ENCODE assay signal across 8 cellular contexts in the genomic region with DNA sequence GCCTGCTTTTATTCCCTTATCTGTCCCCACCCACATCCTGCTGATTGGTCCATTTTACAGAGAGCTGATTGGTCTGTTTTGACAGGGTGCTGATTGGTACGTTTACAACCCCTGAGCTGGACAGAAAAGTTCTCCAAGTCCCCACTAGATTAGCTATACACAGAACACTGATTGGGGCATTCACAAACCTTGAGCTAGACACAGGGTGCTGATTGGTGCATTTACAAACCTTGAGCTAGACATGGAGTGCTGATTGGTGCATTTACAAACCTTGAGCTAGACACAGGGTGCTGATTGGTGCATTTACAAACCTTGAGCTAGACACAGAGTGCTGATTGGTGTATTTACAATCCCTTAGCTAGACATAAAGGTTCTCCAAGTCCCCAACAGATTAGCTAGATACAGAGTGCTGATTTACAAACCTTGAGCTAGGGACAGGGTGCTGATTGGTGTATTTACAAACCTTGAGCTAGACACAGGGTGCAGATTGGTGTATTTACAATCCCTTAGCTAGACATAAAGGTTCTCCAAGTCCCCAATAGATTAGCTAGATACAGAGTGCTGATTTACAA.
DNase-seq lines count a peak whose midpoint lies in the region; ATAC-seq, FAIRE-seq and TF ChIP-seq lines count a peak whose summit lies in the region.
"Not testable (repeated sequence)": the region's sequence is repeated elsewhere in the genome, so short reads cannot be mapped to it uniquely, and the experiment has no call there.

No MANE protein-coding gene starts in this region.

- H3K4me3 Mint-ChIP-seq in CD4-positive, alpha-beta T cell: peak overlapping the region; percentile 79
- peak overlapping the region; percentile 75 to 92 (median 90) for H3K4me3 Mint-ChIP-seq in IgD-negative memory B cell
- peak overlapping the region; percentile 40 for H3K4me3 Mint-ChIP-seq in T-helper 2 cell treated with Interferon-gamma antibody and Interleukin-4, amounts not matched to agents 5 μg/mL and 100 μg/mL, for 36 hours
- H3K4me3 Mint-ChIP-seq in activated T-cell treated with anti-CD3 and anti-CD28 coated beads, Interleukin-2, amount 50 U/mL, for 4 hours: peak overlapping the region; percentile 49
- H3K4me3 Mint-ChIP-seq in natural killer cell: peak overlapping the region; percentile 83

- not testable (repeated sequence) for FAIRE-seq in K562 (lab: Jason Lieb, UNC)
- FAIRE-seq in endothelial cell of umbilical vein (lab: Jason Lieb, UNC): peak; percentile 77

- dilution Hi-C loops in endothelial cell of umbilical vein (cut with MboI; ENCODE audit: extremely low pct_ligation_motif_present, low sequenced_read_pairs): not testable (repeated sequence)

- H3K9me1 ChIP-seq in K562 (ENCODE audit: control insufficient read depth, insufficient read depth, low read length); endothelial cell of umbilical vein (replicated peaks; ENCODE audit: control insufficient read depth, extremely low read depth, insufficient read depth, low read length): not testable (repeated sequence)

- 14% methylated on average over 1 of the region's 1 CpG for WGBS in K562 (ENCODE audit: insufficient coverage, low coverage, missing lambda C conversion rate)
- 63 to 83% methylated on average over 1 of the region's 1 CpG for WGBS in upper lobe of left lung, 2 donors

- H3K9me3 Mint-ChIP-seq in CD4-positive, alpha-beta T cell; IgD-negative memory B cell; T-helper 2 cell treated with Interferon-gamma antibody and Interleukin-4, amounts not matched to agents 5 μg/mL and 100 μg/mL, for 36 hours; activated T-cell treated with anti-CD3 and anti-CD28 coated beads, Interleukin-2, amount 50 U/mL, for 4 hours; natural killer cell: not testable (repeated sequence)

- H3K9me3 ChIP-seq in CD4-positive, alpha-beta T cell (ENCODE audit: control insufficient read depth, low read length); K562 (replicated peaks; ENCODE audit: control insufficient read depth, insufficient read depth, low read depth, low read length); endothelial cell of umbilical vein (replicated peaks; ENCODE audit: control insufficient read depth, insufficient read depth, low read length); upper lobe of left lung: not testable (repeated sequence)

- TF ChIP-seq RAD21 in K562 (CRISPR knock-in tag; conservative IDR thresholded peaks at IDR 0.05 in 1 of 2, IDR thresholded peaks at IDR 0.05 in 1 of 2): not testable (repeated sequence)

- intact Hi-C loops in CD4-positive, alpha-beta T cell (cut with DNase I, micrococcal nuclease); K562 (cut with micrococcal nuclease); natural killer cell (cut with micrococcal nuclease): not testable (repeated sequence)
- intact Hi-C loops in endothelial cell of umbilical vein (cut with micrococcal nuclease): loop anchor here (2.0 kb wide), 1 partner anchor 37 kb away; no protein-coding TSS in a partner anchor

- H3K79me2 ChIP-seq in K562 (ENCODE audit: control insufficient read depth, insufficient read depth, low read length); endothelial cell of umbilical vein (ENCODE audit: control insufficient read depth, insufficient read depth, low read length): not testable (repeated sequence)

- TF ChIP-seq EP300 in K562 (IDR thresholded peaks at IDR 0.05; ENCODE audit: low read length); upper lobe of left lung (IDR thresholded peaks at IDR 0.05): not testable (repeated sequence)

- not testable (repeated sequence) for H3K27ac Mint-ChIP-seq in CD4-positive, alpha-beta T cell; T-helper 2 cell treated with Interferon-gamma antibody and Interleukin-4, amounts not matched to agents 5 μg/mL and 100 μg/mL, for 36 hours
- H3K27ac Mint-ChIP-seq in IgD-negative memory B cell (peak overlapping the region in 1 of 3 donors; percentile 47), natural killer cell (peak overlapping the region in 1 of 2 donors; percentile 44)

- in situ Hi-C loops in K562 (cut with MboI): not testable (repeated sequence)

- not testable (repeated sequence) for H3K27ac ChIP-seq in CD4-positive, alpha-beta T cell (ENCODE audit: low read depth, low read length); K562 (ENCODE audit: extremely low read depth, low read depth, low read length); endothelial cell of umbilical vein (ENCODE audit: insufficient read depth, low read depth, low read length)
- H3K27ac ChIP-seq in upper lobe of left lung: peak overlapping the region in 3 of 4 donors; percentile 30 to 82 (median 78)

- not testable (repeated sequence) for H4K20me1 ChIP-seq in K562 (replicated peaks; ENCODE audit: control insufficient read depth, insufficient read depth, low read length); endothelial cell of umbilical vein (replicated peaks; ENCODE audit: control insufficient read depth, extremely low read depth, insufficient read depth, low read length)

- CTCF ChIA-PET in CD4-positive, alpha-beta T cell (lab: Charles Lee); K562 (lab: Yijun Ruan, JAX; ENCODE audit: low intra/inter-chr PET ratio): not testable (repeated sequence)
- CTCF ChIA-PET in endothelial cell of umbilical vein (lab: Charles Lee): interaction anchor here (1.0 to 2.4 kb wide), 5 partner anchors 10 to 37 kb away, joined by 3 to 10 read pairs (median 5); no protein-coding TSS in a partner anchor

- H3K27me3 ChIP-seq in CD4-positive, alpha-beta T cell (ENCODE audit: control insufficient read depth, insufficient read depth, low read length): peaks cover 28% of the 10 kb centered on the region
- H3K27me3 ChIP-seq in K562 (ENCODE audit: control insufficient read depth in 2 of 2, insufficient read depth in 2 of 2, low read length in 2 of 2) (peaks cover 12 to 33% of the 10 kb centered on the region in 2 experiments), endothelial cell of umbilical vein (ENCODE audit: control insufficient read depth in 2 of 2, insufficient read depth in 2 of 2, low read length in 2 of 2) (peaks cover 14 to 18% of the 10 kb centered on the region in 2 experiments), upper lobe of left lung (peaks cover 0 to 23% (median 9%) of the 10 kb centered on the region in 4 donors)

- H3K27me3 Mint-ChIP-seq in CD4-positive, alpha-beta T cell: peaks cover 33% of the 10 kb centered on the region
- H3K27me3 Mint-ChIP-seq in IgD-negative memory B cell: peaks cover 19% of the 10 kb centered on the region
- H3K27me3 Mint-ChIP-seq in T-helper 2 cell treated with Interferon-gamma antibody and Interleukin-4, amounts not matched to agents 5 μg/mL and 100 μg/mL, for 36 hours (ENCODE audit: low read depth): peaks cover 36% of the 10 kb centered on the region
- peaks cover 25% of the 10 kb centered on the region for H3K27me3 Mint-ChIP-seq in activated T-cell treated with anti-CD3 and anti-CD28 coated beads, Interleukin-2, amount 50 U/mL, for 4 hours (ENCODE audit: low read depth)
- H3K27me3 Mint-ChIP-seq in natural killer cell (ENCODE audit: low read depth in 2 of 2): peaks cover 9 to 11% of the 10 kb centered on the region in 2 donors

- H3K4me3 ChIP-seq in K562; endothelial cell of umbilical vein (replicated peaks in 1 of 3; ENCODE audit: insufficient read depth in 1 of 3, low read depth in 1 of 3, low read length in 3 of 3): not testable (repeated sequence)
- peak overlapping the region in 1 of 4 donors; percentile 46 for H3K4me3 ChIP-seq in upper lobe of left lung

- BruUV-seq in K562 (replicated peaks; lab: Mats Ljungman, UMichigan); endothelial cell of umbilical vein (replicated peaks; lab: Mats Ljungman, UMichigan): not testable (repeated sequence)

- peaks cover 33% of the 10 kb centered on the region for H3K4me1 Mint-ChIP-seq in CD4-positive, alpha-beta T cell (ENCODE audit: low read depth)
- H3K4me1 Mint-ChIP-seq in IgD-negative memory B cell: peaks cover 12 to 27% (median 17%) of the 10 kb centered on the region in 3 donors
- H3K4me1 Mint-ChIP-seq in T-helper 2 cell treated with Interferon-gamma antibody and Interleukin-4, amounts not matched to agents 5 μg/mL and 100 μg/mL, for 36 hours (ENCODE audit: low read depth): peaks cover 11% of the 10 kb centered on the region
- H3K4me1 Mint-ChIP-seq in activated T-cell treated with anti-CD3 and anti-CD28 coated beads, Interleukin-2, amount 50 U/mL, for 4 hours (ENCODE audit: low read depth): peaks cover 31% of the 10 kb centered on the region
- H3K4me1 Mint-ChIP-seq in natural killer cell: peaks cover 19 to 31% of the 10 kb centered on the region in 2 donors

- not testable (repeated sequence) for H3K36me3 Mint-ChIP-seq in CD4-positive, alpha-beta T cell (ENCODE audit: low read depth); IgD-negative memory B cell; T-helper 2 cell treated with Interferon-gamma antibody and Interleukin-4, amounts not matched to agents 5 μg/mL and 100 μg/mL, for 36 hours (ENCODE audit: low read depth); activated T-cell treated with anti-CD3 and anti-CD28 coated beads, Interleukin-2, amount 50 U/mL, for 4 hours (ENCODE audit: insufficient read depth); natural killer cell

- DNase-seq in CD4-positive, alpha-beta T cell; T-helper 2 cell treated with Interferon-gamma antibody and Interleukin-4, amounts not matched to agents 5 μg/mL and 100 μg/mL, for 36 hours (ENCODE audit: low spot score); activated T-cell treated with anti-CD3 and anti-CD28 coated beads, Interleukin-2, amount 50 U/mL, for 4 hours; K562 (ENCODE audit: extremely low read depth in 1 of 4, low spot score in 3 of 4); endothelial cell of umbilical vein (ENCODE audit: low read depth, low spot score); natural killer cell; upper lobe of left lung: not testable (repeated sequence)

- not testable (repeated sequence) for H3K4me1 ChIP-seq in K562 (replicated peaks in 1 of 2; ENCODE audit: control insufficient read depth in 2 of 2, insufficient read depth in 2 of 2, low read length in 2 of 2)
- H3K4me1 ChIP-seq in endothelial cell of umbilical vein (ENCODE audit: control insufficient read depth, extremely low read depth, insufficient read depth, low read length) (peaks cover 15% of the 10 kb centered on the region), upper lobe of left lung (peaks cover 27 to 52% (median 31%) of the 10 kb centered on the region in 4 donors)

- not testable (repeated sequence) for H3K9ac ChIP-seq in K562 (ENCODE audit: insufficient read depth in 1 of 2, low read depth in 2 of 2, low read length in 2 of 2); endothelial cell of umbilical vein (replicated peaks; ENCODE audit: extremely low read depth, insufficient read depth, low read length)

- not testable (repeated sequence) for H3K4me2 ChIP-seq in K562 (ENCODE audit: insufficient read depth, low read length); endothelial cell of umbilical vein (ENCODE audit: insufficient read depth, low read length)

- not testable (repeated sequence) for TF ChIP-seq CTCF in CD4-positive, alpha-beta T cell (IDR thresholded peaks at IDR 0.05); K562 (IDR thresholded peaks at IDR 0.05 in 2 of 3, conservative IDR thresholded peaks at IDR 0.05 in 1 of 3; ENCODE audit: insufficient read depth in 2 of 3, low read depth in 1 of 3, low read length in 3 of 3); endothelial cell of umbilical vein (IDR thresholded peaks at IDR 0.05; ENCODE audit: extremely low read depth in 1 of 2, insufficient read depth in 1 of 2, low read depth in 1 of 2, low read length in 2 of 2); natural killer cell (IDR thresholded peaks at IDR 0.05); upper lobe of left lung (IDR thresholded peaks at IDR 0.05)

- H2AFZ ChIP-seq in K562 (ENCODE audit: low read depth, low read length); endothelial cell of umbilical vein (ENCODE audit: low read depth, low read length): not testable (repeated sequence)

- TF ChIP-seq POLR2A in K562 (conservative IDR thresholded peaks at IDR 0.05); endothelial cell of umbilical vein (IDR thresholded peaks at IDR 0.05; ENCODE audit: low read depth, low read length); upper lobe of left lung (IDR thresholded peaks at IDR 0.05): not testable (repeated sequence)

- POLR2A ChIA-PET in CD4-positive, alpha-beta T cell (lab: Charles Lee): interaction anchor here (0.7 to 2.1 kb wide), 2 partner anchors 12 to 222 kb away, joined by 3 to 10 read pairs; no protein-coding TSS in a partner anchor
- POLR2A ChIA-PET in K562 (lab: Yijun Ruan, JAX): not testable (repeated sequence)
- POLR2A ChIA-PET in endothelial cell of umbilical vein (lab: Charles Lee): interaction anchor here (1.1 kb wide), 1 partner anchor 12 kb away, joined by 7 read pairs; no protein-coding TSS in a partner anchor

- not testable (repeated sequence) for ATAC-seq in CD4-positive, alpha-beta T cell (ENCODE audit: poor library complexity); K562; upper lobe of left lung (ENCODE audit: low FRiP score in 2 of 2)
- peak in 1 of 2 donors; percentile 15 for ATAC-seq in activated T-cell treated with anti-CD3 and anti-CD28 coated beads, Interleukin-2, amount 50 U/mL, for 4 hours
- ATAC-seq in natural killer cell: peak in 2 of 3 donors; percentile 19 to 28

- not testable (repeated sequence) for H3K36me3 ChIP-seq in K562 (ENCODE audit: control insufficient read depth, insufficient read depth, low read length); endothelial cell of umbilical vein (ENCODE audit: control insufficient read depth in 2 of 2, extremely low read depth in 1 of 2, insufficient read depth in 2 of 2, low read length in 2 of 2); upper lobe of left lung

Comparison
In these comparisons a context has a peak if more than half of its experiments do, and no peak if none do; other contexts are left out.
1. H3K4me3 Mint-ChIP-seq: peak in every context shown above with its lines; median percentile 90 in IgD-negative memory B cell; 83 in natural killer cell; 79 in CD4-positive, alpha-beta T cell; 49 in activated T-cell treated with anti-CD3 and anti-CD28 coated beads, Interleukin-2, amount 50 U/mL, for 4 hours; 40 in T-helper 2 cell treated with Interferon-gamma antibody and Interleukin-4, amounts not matched to agents 5 μg/mL and 100 μg/mL, for 36 hours.